Comparison of ENCODE assay signal across 24 cellular contexts in the genomic region with DNA sequence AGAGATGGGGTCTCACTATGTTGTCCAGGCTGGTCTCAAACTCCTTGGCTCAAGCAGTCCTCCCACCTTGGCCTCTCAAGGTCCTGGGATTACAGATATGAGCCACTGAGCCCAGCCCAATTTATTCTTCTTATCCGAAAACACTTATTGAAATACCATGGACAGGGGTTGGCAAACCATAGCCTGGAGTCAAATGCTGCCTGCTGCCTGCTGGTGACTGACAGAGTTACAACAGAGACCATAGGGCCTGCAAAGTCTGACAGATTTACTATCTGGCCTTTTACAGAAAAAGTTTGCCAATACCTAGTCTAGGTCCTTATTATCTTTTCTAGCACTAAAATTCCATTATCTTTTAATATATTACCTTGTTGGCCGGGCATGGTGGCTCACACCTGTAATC.
"Had no signal": no experiment of that assay in that cellular context is flagged by ENCODE, and none has a peak within 500 bp of the region (broad histone marks: within the 10 kb centered on the region; RNA-seq: fewer than 3 reads in every experiment).

No MANE protein-coding gene starts in this region.

- ATAC-seq: activated CD8-positive, alpha-beta T cell treated with anti-CD3 and anti-CD28 coated beads for 36 hours; activated T-helper 17 cell treated with anti-CD3 and anti-CD28 coated beads, Interleukin-2, amount 50 U/mL, for 72 hours; gastrocnemius medialis; heart left ventricle; left lobe of liver; WTC11 had no signal

- H3K36me3 Mint-ChIP-seq: activated naive CD8-positive, alpha-beta T cell treated with anti-CD3 and anti-CD28 coated beads for 36 hours; naive B cell; WTC11 had no signal

- H3K4me1 ChIP-seq: colonic mucosa, gastrocnemius medialis, heart left ventricle, transverse colon, uterus had no signal

- DNase-seq: activated CD4-positive, alpha-beta T cell treated with anti-CD3 and anti-CD28 coated beads for 4 hours; activated CD8-positive, alpha-beta T cell treated with anti-CD3 and anti-CD28 coated beads for 36 hours; activated naive CD4-positive, alpha-beta T cell; activated naive CD8-positive, alpha-beta T cell treated with anti-CD3 and anti-CD28 coated beads for 36 hours; activated T-cell treated with anti-CD3 and anti-CD28 coated beads, Interleukin-2, amount 50 U/mL, for 1 hour; amniotic stem cell; caudate nucleus; colonic mucosa; gastrocnemius medialis; heart left ventricle; kidney; mammary epithelial cell; midbrain; naive B cell; stimulated activated CD4-positive, alpha-beta T cell treated with anti-CD3 and anti-CD28 coated beads, Interleukin-2, amount 100 ng/mL, for 48 hours; transverse colon; uterus had no signal

- H3K27me3 Mint-ChIP-seq: activated CD8-positive, alpha-beta T cell treated with anti-CD3 and anti-CD28 coated beads for 36 hours; activated naive CD8-positive, alpha-beta T cell treated with anti-CD3 and anti-CD28 coated beads for 36 hours; progenitor cell of endocrine pancreas had no signal

- H3K9me3 ChIP-seq: colonic mucosa, gastrocnemius medialis, heart left ventricle, transverse colon, uterus had no signal

- H3K27me3 ChIP-seq: colonic mucosa, heart left ventricle, transverse colon, uterus had no signal

- H3K4me3 ChIP-seq: colonic mucosa, gastrocnemius medialis, heart left ventricle, transverse colon, uterus had no signal

- H3K27ac Mint-ChIP-seq: activated CD8-positive, alpha-beta T cell treated with anti-CD3 and anti-CD28 coated beads for 36 hours; activated naive CD8-positive, alpha-beta T cell treated with anti-CD3 and anti-CD28 coated beads for 36 hours; activated T-helper 17 cell treated with anti-CD3 and anti-CD28 coated beads, Interleukin-2, amount 50 U/mL, for 72 hours; naive B cell; progenitor cell of endocrine pancreas; stimulated activated naive CD8-positive, alpha-beta T cell treated with anti-CD3 and anti-CD28 coated beads, Interleukin-15, Interleukin-2, amounts not matched to agents 100 ng/mL and 50 ng/mL, for 24 hours; T-helper 2 cell treated with Interferon-gamma antibody and Interleukin-4, amounts not matched to agents 5 μg/mL and 100 μg/mL, for 36 hours; WTC11 had no signal

- H3K4me3 Mint-ChIP-seq: activated CD8-positive, alpha-beta T cell treated with anti-CD3 and anti-CD28 coated beads for 36 hours; activated naive CD8-positive, alpha-beta T cell treated with anti-CD3 and anti-CD28 coated beads for 36 hours; activated T-helper 17 cell treated with anti-CD3 and anti-CD28 coated beads, Interleukin-2, amount 50 U/mL, for 72 hours; naive B cell; neural crest cell; stimulated activated naive CD8-positive, alpha-beta T cell treated with anti-CD3 and anti-CD28 coated beads, Interleukin-15, Interleukin-2, amounts not matched to agents 100 ng/mL and 50 ng/mL, for 24 hours; T-helper 2 cell treated with Interferon-gamma antibody and Interleukin-4, amounts not matched to agents 5 μg/mL and 100 μg/mL, for 36 hours; WTC11 had no signal

- H3K4me1 Mint-ChIP-seq: activated naive CD8-positive, alpha-beta T cell treated with anti-CD3 and anti-CD28 coated beads for 36 hours; activated T-helper 17 cell treated with anti-CD3 and anti-CD28 coated beads, Interleukin-2, amount 50 U/mL, for 72 hours; naive B cell; neural crest cell; WTC11 had no signal

- H3K36me3 ChIP-seq: colonic mucosa, gastrocnemius medialis, heart left ventricle, transverse colon, uterus had no signal

- H3K27ac ChIP-seq: colonic mucosa, gastrocnemius medialis, heart left ventricle, transverse colon, uterus had no signal

- H3K9me3 Mint-ChIP-seq: activated CD8-positive, alpha-beta T cell treated with anti-CD3 and anti-CD28 coated beads for 36 hours; activated naive CD8-positive, alpha-beta T cell treated with anti-CD3 and anti-CD28 coated beads for 36 hours; activated T-helper 17 cell treated with anti-CD3 and anti-CD28 coated beads, Interleukin-2, amount 50 U/mL, for 72 hours; neural crest cell; stimulated activated naive CD8-positive, alpha-beta T cell treated with anti-CD3 and anti-CD28 coated beads, Interleukin-15, Interleukin-2, amounts not matched to agents 100 ng/mL and 50 ng/mL, for 24 hours; T-helper 2 cell treated with Interferon-gamma antibody and Interleukin-4, amounts not matched to agents 5 μg/mL and 100 μg/mL, for 36 hours had no signal
